ENCODE assay signal across 27 cellular contexts in genomic region chr3:9729419-9729818, GRCh38. TPM values are rescaled to one million over a fixed set of nuclear protein-coding genes. Genes with fewer than 3 reads are reported as not detected.
"Had no signal": no experiment of that assay in that cellular context is flagged by ENCODE, and none has a peak within 500 bp of the region (broad histone marks: within the 10 kb centered on the region; RNA-seq: fewer than 3 reads in every experiment).

No MANE protein-coding gene starts in this region.

- H3K27me3 Mint-ChIP-seq: activated B cell treated with CpG ODN at 0.5 μM for 24 hours; activated CD4-positive, alpha-beta T cell treated with anti-CD3 and anti-CD28 coated beads, Interleukin-2, amount 10 ng/mL, durations not matched to agents 24 days and 14 days; activated CD8-positive, alpha-beta memory T cell treated with anti-CD3 and anti-CD28 coated beads, Interleukin-2, amount 10 ng/mL, durations not matched to agents 7 days and 5 days; activated naive CD4-positive, alpha-beta T cell treated with anti-CD3 and anti-CD28 coated beads, Interleukin-2, amount 50 U/mL, for 24 hours; activated T-cell treated with anti-CD3 and anti-CD28 coated beads, Interleukin-2, amount 50 U/mL, for 24 hours; T-helper 17 cell had no signal

- H3K36me3 Mint-ChIP-seq: activated naive CD4-positive, alpha-beta T cell treated with anti-CD3 and anti-CD28 coated beads, Interleukin-2, amount 50 U/mL, for 24 hours had no signal

- ATAC-seq: activated CD8-positive, alpha-beta memory T cell treated with anti-CD3 and anti-CD28 coated beads, Interleukin-2, amount 10 ng/mL, durations not matched to agents 7 days and 5 days; T-helper 17 cell had no signal

- H3K27me3 ChIP-seq: brain microvascular endothelial cell, cardiac muscle cell, Peyer's patch, SJCRH30 had no signal

- H3K27ac Mint-ChIP-seq: activated B cell treated with CpG ODN at 0.5 μM for 24 hours; activated CD4-positive, alpha-beta T cell treated with anti-CD3 and anti-CD28 coated beads, Interleukin-2, amount 10 ng/mL, durations not matched to agents 24 days and 14 days; activated CD8-positive, alpha-beta memory T cell treated with anti-CD3 and anti-CD28 coated beads, Interleukin-2, amount 10 ng/mL, durations not matched to agents 7 days and 5 days; activated T-cell treated with anti-CD3 and anti-CD28 coated beads, Interleukin-2, amount 50 U/mL, for 24 hours; activated T-helper 1 cell treated with anti-CD3 and anti-CD28 coated beads, Interleukin-12 subunit alpha, Interleukin-12 subunit beta, Interleukin-2, Interleukin-4 antibody, amounts not matched to agents 30 ng/mL and 10 ng/mL and 1 ng/mL, durations not matched to agents 14 hours and 24 hours and 36 hours had no signal

- H3K27ac ChIP-seq: brain microvascular endothelial cell, cardiac muscle cell, Peyer's patch, RWPE1, SJCRH30 had no signal

- H3K4me3 ChIP-seq: cardiac muscle cell, Peyer's patch, SJCRH30 had no signal

- H3K36me3 ChIP-seq: cardiac muscle cell had no signal

- H3K9me3 Mint-ChIP-seq: activated B cell treated with CpG ODN at 0.5 μM for 24 hours; activated CD4-positive, alpha-beta T cell treated with anti-CD3 and anti-CD28 coated beads, Interleukin-2, amount 10 ng/mL, durations not matched to agents 24 days and 14 days; activated naive CD4-positive, alpha-beta T cell treated with anti-CD3 and anti-CD28 coated beads, Interleukin-2, amount 50 U/mL, for 24 hours; activated T-cell treated with anti-CD3 and anti-CD28 coated beads, Interleukin-2, amount 50 U/mL, for 24 hours; activated T-helper 1 cell treated with anti-CD3 and anti-CD28 coated beads, Interleukin-12 subunit alpha, Interleukin-12 subunit beta, Interleukin-2, Interleukin-4 antibody, amounts not matched to agents 30 ng/mL and 10 ng/mL and 1 ng/mL, durations not matched to agents 14 hours and 24 hours and 36 hours had no signal

- H3K9me3 ChIP-seq: Peyer's patch, SJCRH30 had no signal

- H3K4me3 Mint-ChIP-seq: activated naive CD4-positive, alpha-beta T cell treated with anti-CD3 and anti-CD28 coated beads, Interleukin-2, amount 50 U/mL, for 24 hours; activated T-cell treated with anti-CD3 and anti-CD28 coated beads, Interleukin-2, amount 50 U/mL, for 24 hours; activated T-helper 1 cell treated with anti-CD3 and anti-CD28 coated beads, Interleukin-12 subunit alpha, Interleukin-12 subunit beta, Interleukin-2, Interleukin-4 antibody, amounts not matched to agents 30 ng/mL and 10 ng/mL and 1 ng/mL, durations not matched to agents 14 hours and 24 hours and 36 hours had no signal

- DNase-seq: activated B cell treated with CpG ODN at 0.5 μM for 24 hours; activated CD4-positive, alpha-beta T cell treated with anti-CD3 and anti-CD28 coated beads for 1 hour; activated CD4-positive, alpha-beta T cell treated with anti-CD3 and anti-CD28 coated beads, Interleukin-2, amount 10 ng/mL, durations not matched to agents 24 days and 14 days; activated CD4-positive, alpha-beta T cell treated with anti-CD3 and anti-CD28 coated beads, Interleukin-2, amount 50 U/mL, for 48 hours; activated CD8-positive, alpha-beta memory T cell treated with anti-CD3 and anti-CD28 coated beads, Interleukin-2, amount 10 ng/mL, durations not matched to agents 7 days and 5 days; activated effector memory CD4-positive, alpha-beta T cell treated with Interleukin-2 at 50 U/mL for 16 hours; activated naive CD4-positive, alpha-beta T cell; activated T-cell treated with anti-CD3 and anti-CD28 coated beads, Interleukin-2, amount 50 U/mL, for 24 hours; amygdala; brain microvascular endothelial cell; Kasumi-1; KBM-7; NCI-H1105 treated with DMSO at 0.1 percent for 48 hours; NCI-H1436 treated with DMSO at 0.1 percent for 48 hours; NCI-H187 treated with DMSO at 0.1 percent for 48 hours; NCI-H2081 treated with DMSO at 0.1 percent for 48 hours; NCI-H446; NCI-H524; Peyer's patch; Right ventricle myocardium superior; SJCRH30; T-helper 17 cell; T-helper 9 cell had no signal

RNA-seq across cellular contexts. Expression of gene CPNE9, which starts 25.8 kb away (rescaled TPM):
- total RNA-seq: activated CD4-positive, alpha-beta T cell treated with anti-CD3 and anti-CD28 coated beads, Interleukin-2, amount 10 ng/mL, durations not matched to agents 24 days and 14 days; activated CD8-positive, alpha-beta memory T cell treated with anti-CD3 and anti-CD28 coated beads, Interleukin-2, amount 10 ng/mL, durations not matched to agents 7 days and 5 days; activated T-helper 1 cell treated with anti-CD3 and anti-CD28 coated beads, Interleukin-12 subunit alpha, Interleukin-12 subunit beta, Interleukin-2, Interleukin-4 antibody, amounts not matched to agents 30 ng/mL and 10 ng/mL and 1 ng/mL, durations not matched to agents 14 hours and 24 hours and 36 hours; cardiac muscle cell; Peyer's patch; Right ventricle myocardium superior; T-helper 17 cell had no signal
